In genomic region chr7:99563650-99564049, GRCh38 we compare ENCODE assay signal across 12 cellular contexts. TPM values are rescaled to one million over a fixed set of nuclear protein-coding genes. Genes with fewer than 3 reads are reported as not detected.
A peak's percentile ranks its signal among the peaks of the same experiment; 100 is the strongest.
DNase-seq lines count a peak whose midpoint lies in the region; ATAC-seq and TF ChIP-seq lines count a peak whose summit lies in the region.
"Had no signal": no experiment of that assay in that cellular context is flagged by ENCODE, and none has a peak within 500 bp of the region (broad histone marks: within the 10 kb centered on the region; RNA-seq: fewer than 3 reads in every experiment).

No MANE protein-coding gene starts in this region.

- intact Hi-C loops in right lobe of liver (cut with DNase I), result no loop called here

- 88% methylated on average over 7 of the region's 10 CpGs for WGBS in right lobe of liver (ENCODE audit: insufficient coverage, low coverage, low lambda C conversion rate, missing lambda C conversion rate)

- H3K27ac ChIP-seq in HUES48 (ENCODE audit: low read depth, low read length), result peak overlapping the region; percentile 64
- H3K27ac ChIP-seq in right lobe of liver, result no peak overlapping the region
- H3K27ac ChIP-seq: ascending aorta had no signal

- no peak for ATAC-seq in right lobe of liver

- H3K9me3 Mint-ChIP-seq in mesothelial cell of epicardium (no peaks in the 10 kb centered on the region), immature natural killer cell (no peaks in the 10 kb centered on the region)
- H3K9me3 Mint-ChIP-seq: CD8-positive, alpha-beta memory T cell had no signal

- H3K27me3 ChIP-seq in HUES48 (ENCODE audit: control insufficient read depth, insufficient read depth, low read length) (no peaks in the 10 kb centered on the region), right lobe of liver (no peaks in the 10 kb centered on the region)
- H3K27me3 ChIP-seq: ascending aorta, right atrium auricular region had no signal

- H3K4me1 Mint-ChIP-seq in mesothelial cell of epicardium (peaks cover 1% of the 10 kb centered on the region), immature natural killer cell (peaks cover 23 to 44% of the 10 kb centered on the region in 2 donors)

- peak; percentile 90 for DNase-seq in ACHN
- peak; percentile 93 for DNase-seq in astrocyte of the hippocampus (ENCODE audit: low read depth, low spot score)
- no peak for DNase-seq in mesothelial cell of epicardium (ENCODE audit: low spot score in 2 of 2, unreplicated experiment in 2 of 2)
- no peak for DNase-seq in GM13976 (ENCODE audit: low spot score)
- no peak for DNase-seq in immature natural killer cell
- no peak for DNase-seq in NCI-H2081 (lab: John Stamatoyannopoulos, UW)
- no peak for DNase-seq in right lobe of liver
- DNase-seq: CD8-positive, alpha-beta memory T cell; NCI-H748 treated with DMSO at 0.1 percent for 48 hours had no signal

- H3K36me3 ChIP-seq in HUES48 (ENCODE audit: control insufficient read depth, insufficient read depth, low read length) (peaks cover 75% of the 10 kb centered on the region), right lobe of liver (peaks cover 15 to 55% (median 32%) of the 10 kb centered on the region in 4 donors)

- TF ChIP-seq CTCF in mesothelial cell of epicardium (IDR thresholded peaks at IDR 0.05; ENCODE audit: unreplicated experiment), result no peak
- no peak for TF ChIP-seq CTCF in GM13976 (IDR thresholded peaks at IDR 0.05; ENCODE audit: borderline replicate concordance, control extremely low read depth, extremely low read depth, insufficient read depth, missing control alignments)
- no peak for TF ChIP-seq CTCF in right lobe of liver (IDR thresholded peaks at IDR 0.05)

- H3K4me3 ChIP-seq in HUES48 (ENCODE audit: low read depth, low read length), result no peak overlapping the region
- H3K4me3 ChIP-seq in right lobe of liver, result no peak overlapping the region
- H3K4me3 ChIP-seq: ascending aorta, right atrium auricular region had no signal

- H3K27ac Mint-ChIP-seq in mesothelial cell of epicardium (peak overlapping the region; percentile 10), immature natural killer cell (no peak overlapping the region)

- in situ Hi-C loops in ACHN (cut with HindIII; ENCODE audit: low pct_ligation_motif_present, low pct_unique_long_range_greater_than_20kb, low sequenced_read_pairs) (no loop called here), GM13976 (cut with MboI; ENCODE audit: low sequenced_read_pairs, unreplicated experiment) (no loop called here)

- no peak overlapping the region for H3K9ac ChIP-seq in HUES48 (ENCODE audit: low read depth, low read length)

- H3K4me1 ChIP-seq in HUES48 (ENCODE audit: control insufficient read depth, insufficient read depth, low read length), result no peaks in the 10 kb centered on the region
- H3K4me1 ChIP-seq in right lobe of liver, result peaks cover 0 to 11% (median 4%) of the 10 kb centered on the region in 4 donors

- H3K9me3 ChIP-seq in HUES48 (ENCODE audit: control insufficient read depth, insufficient read depth, low read length) (no peaks in the 10 kb centered on the region), right lobe of liver (no peaks in the 10 kb centered on the region)
- H3K9me3 ChIP-seq: ascending aorta, right atrium auricular region had no signal

- H3K4me3 Mint-ChIP-seq in mesothelial cell of epicardium (no peak overlapping the region), immature natural killer cell (no peak overlapping the region)

- H3K36me3 Mint-ChIP-seq in mesothelial cell of epicardium (peaks cover 35% of the 10 kb centered on the region), immature natural killer cell (peaks cover 19 to 32% (median 23%) of the 10 kb centered on the region in 3 donors)

- H3K27me3 Mint-ChIP-seq in mesothelial cell of epicardium (ENCODE audit: low read depth) (no peaks in the 10 kb centered on the region), immature natural killer cell (ENCODE audit: low read depth in 3 of 3) (peaks cover 2 to 9% (median 3%) of the 10 kb centered on the region in 3 donors)

- no peak for TF ChIP-seq POLR2A in right lobe of liver (IDR thresholded peaks at IDR 0.05)

RNA-seq across cellular contexts. Expression of gene ZNF655, which starts 5.2 kb away (rescaled TPM):
- total RNA-seq in mesothelial cell of epicardium (83.5 to 84.9 TPM (median 84.7 TPM) in 3 replicates), right lobe of liver (10 to 100 TPM; 21.5 to 44.4 (median 26.0) TPM)
- polyA plus RNA-seq in immature natural killer cell, result 10 to 100 TPM; 69.8 to 98.9 (median 75.0) TPM

RNA-seq across cellular contexts. Expression of gene FAM200A, which starts 11.7 kb away (rescaled TPM):
- total RNA-seq in mesothelial cell of epicardium, result 8.0 to 9.4 TPM (median 9.3 TPM) in 3 replicates
- polyA plus RNA-seq in immature natural killer cell, result 1 to 10 TPM in 2 of 3 donors, not detected in 1; 1.9 to 4.7 TPM
- 1 to 10 TPM; 1.4 to 3.4 (median 2.3) TPM for total RNA-seq in right lobe of liver

RNA-seq across cellular contexts. Expression of gene TMEM225B, which starts 34.4 kb away (rescaled TPM):
- 2.5 to 3.6 TPM (median 3.2 TPM) in 3 replicates for total RNA-seq in mesothelial cell of epicardium
- 1 to 10 TPM; 1.3 to 6.5 (median 2.8) TPM for polyA plus RNA-seq in immature natural killer cell
- total RNA-seq in right lobe of liver, result 1 to 10 TPM in 1 of 6 experiments, under 1 TPM in 3, not detected in 2; 0.25 to 1.4 (median 0.29) TPM
- total RNA-seq: right atrium auricular region had no signal

RNA-seq across cellular contexts. Expression of gene ZSCAN25, which starts 53.1 kb away (rescaled TPM):
- total RNA-seq in mesothelial cell of epicardium (24.1 to 27.8 TPM (median 26.6 TPM) in 3 replicates), right lobe of liver (1 to 10 TPM; 4.5 to 7.4 (median 6.0) TPM)
- 10 to 100 TPM in 1 of 3 donors, 1 to 10 TPM in 2; 7.6 to 14.9 (median 9.6) TPM for polyA plus RNA-seq in immature natural killer cell

RNA-seq across cellular contexts. Expression of gene ZKSCAN5, which starts 59.2 kb away (rescaled TPM):
- total RNA-seq in mesothelial cell of epicardium (14.4 to 14.6 TPM (median 14.4 TPM) in 3 replicates), right lobe of liver (1 to 10 TPM; 2.7 to 4.4 (median 3.1) TPM)
- polyA plus RNA-seq in immature natural killer cell, result 1 to 10 TPM; 3.2 to 9.4 (median 4.6) TPM

Comparison
In these comparisons a context has a peak if more than half of its experiments do, and no peak if none do; other contexts are left out.
1. DNase-seq: peak in ACHN (single experiment) and astrocyte of the hippocampus (single experiment); none in mesothelial cell of epicardium (0 of 2), GM13976 (single experiment), immature natural killer cell (0 of 3), NCI-H2081 (0 of 2) and right lobe of liver (0 of 3).